Comparison of ENCODE assay signal across 2 cellular contexts in the genomic region with DNA sequence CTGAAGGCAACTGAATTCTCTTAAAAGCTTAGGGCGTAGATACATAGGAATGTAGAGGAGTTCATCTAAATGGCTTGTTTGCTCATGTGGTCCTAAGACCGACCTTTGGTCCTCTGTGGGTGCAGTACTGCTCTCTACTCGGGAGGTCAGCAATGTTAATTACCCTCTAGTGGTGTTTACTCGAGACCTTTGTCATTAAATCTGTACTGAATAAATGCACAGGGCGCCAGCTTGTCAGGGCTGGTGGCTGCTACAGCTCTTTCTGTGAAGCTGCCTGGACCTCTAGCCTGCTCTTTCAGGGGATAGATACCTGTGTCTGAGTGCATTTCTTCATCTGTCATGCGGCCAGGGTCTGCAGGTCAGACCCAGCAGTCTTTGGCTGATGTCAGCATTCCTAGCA.
TF ChIP-seq lines count a peak whose summit lies in the region.

No MANE protein-coding gene starts in this region.

TF ChIP-seq in IMR-90, 13 proteins besides CTCF, POLR2A, EP300 and RAD21:
- TF ChIP-seq MAFK (IDR thresholded peaks at IDR 0.05; ENCODE audit: low read depth, low read length), result peak; percentile 26; the same call in 1 of the 2 replicates
- no peak for TF ChIP-seq BHLHE40 (IDR thresholded peaks at IDR 0.05; ENCODE audit: low read depth, low read length)

TF ChIP-seq in K562, 482 proteins besides CTCF, POLR2A, EP300 and RAD21:
- TF ChIP-seq, protein P1, sequence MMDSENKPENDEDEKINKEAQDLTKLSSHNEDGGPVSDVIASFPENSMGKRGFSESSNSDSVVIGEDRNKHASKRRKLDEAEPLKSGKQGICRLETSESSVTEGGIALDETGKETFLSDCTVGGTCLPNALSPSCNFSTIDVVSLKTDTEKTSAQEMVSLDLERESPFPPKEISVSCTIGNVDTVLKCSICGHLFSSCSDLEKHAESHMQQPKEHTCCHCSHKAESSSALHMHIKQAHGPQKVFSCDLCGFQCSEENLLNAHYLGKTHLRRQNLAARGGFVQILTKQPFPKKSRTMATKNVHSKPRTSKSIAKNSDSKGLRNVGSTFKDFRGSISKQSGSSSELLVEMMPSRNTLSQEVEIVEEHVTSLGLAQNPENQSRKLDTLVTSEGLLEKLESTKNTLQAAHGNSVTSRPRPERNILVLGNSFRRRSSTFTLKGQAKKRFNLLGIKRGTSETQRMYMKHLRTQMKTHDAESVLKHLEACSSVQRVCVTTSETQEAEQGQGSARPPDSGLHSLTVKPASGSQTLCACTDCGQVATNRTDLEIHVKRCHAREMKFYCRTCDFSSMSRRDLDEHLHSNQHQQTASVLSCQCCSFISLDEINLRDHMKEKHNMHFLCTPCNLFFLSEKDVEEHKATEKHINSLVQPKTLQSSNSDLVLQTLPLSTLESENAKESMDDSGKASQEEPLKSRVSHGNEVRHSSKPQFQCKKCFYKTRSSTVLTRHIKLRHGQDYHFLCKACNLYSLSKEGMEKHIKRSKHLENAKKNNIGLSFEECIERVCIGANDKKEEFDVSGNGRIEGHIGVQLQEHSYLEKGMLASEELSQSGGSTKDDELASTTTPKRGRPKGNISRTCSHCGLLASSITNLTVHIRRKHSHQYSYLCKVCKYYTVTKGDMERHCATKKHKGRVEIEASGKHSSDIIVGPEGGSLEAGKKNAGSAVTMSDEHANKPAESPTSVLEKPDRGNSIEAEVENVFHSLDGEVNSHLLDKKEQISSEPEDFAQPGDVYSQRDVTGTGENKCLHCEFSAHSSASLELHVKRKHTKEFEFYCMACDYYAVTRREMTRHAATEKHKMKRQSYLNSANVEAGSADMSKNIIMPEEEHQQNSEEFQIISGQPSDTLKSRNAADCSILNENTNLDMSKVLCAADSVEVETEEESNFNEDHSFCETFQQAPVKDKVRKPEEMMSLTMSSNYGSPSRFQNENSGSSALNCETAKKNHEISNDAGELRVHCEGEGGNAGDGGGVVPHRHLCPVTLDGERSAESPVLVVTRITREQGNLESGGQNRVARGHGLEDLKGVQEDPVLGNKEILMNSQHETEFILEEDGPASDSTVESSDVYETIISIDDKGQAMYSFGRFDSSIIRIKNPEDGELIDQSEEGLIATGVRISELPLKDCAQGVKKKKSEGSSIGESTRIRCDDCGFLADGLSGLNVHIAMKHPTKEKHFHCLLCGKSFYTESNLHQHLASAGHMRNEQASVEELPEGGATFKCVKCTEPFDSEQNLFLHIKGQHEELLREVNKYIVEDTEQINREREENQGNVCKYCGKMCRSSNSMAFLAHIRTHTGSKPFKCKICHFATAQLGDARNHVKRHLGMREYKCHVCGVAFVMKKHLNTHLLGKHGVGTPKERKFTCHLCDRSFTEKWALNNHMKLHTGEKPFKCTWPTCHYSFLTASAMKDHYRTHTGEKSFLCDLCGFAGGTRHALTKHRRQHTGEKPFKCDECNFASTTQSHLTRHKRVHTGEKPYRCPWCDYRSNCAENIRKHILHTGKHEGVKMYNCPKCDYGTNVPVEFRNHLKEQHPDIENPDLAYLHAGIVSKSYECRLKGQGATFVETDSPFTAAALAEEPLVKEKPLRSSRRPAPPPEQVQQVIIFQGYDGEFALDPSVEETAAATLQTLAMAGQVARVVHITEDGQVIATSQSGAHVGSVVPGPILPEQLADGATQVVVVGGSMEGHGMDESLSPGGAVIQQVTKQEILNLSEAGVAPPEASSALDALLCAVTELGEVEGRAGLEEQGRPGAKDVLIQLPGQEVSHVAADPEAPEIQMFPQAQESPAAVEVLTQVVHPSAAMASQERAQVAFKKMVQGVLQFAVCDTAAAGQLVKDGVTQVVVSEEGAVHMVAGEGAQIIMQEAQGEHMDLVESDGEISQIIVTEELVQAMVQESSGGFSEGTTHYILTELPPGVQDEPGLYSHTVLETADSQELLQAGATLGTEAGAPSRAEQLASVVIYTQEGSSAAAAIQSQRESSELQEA (IDR thresholded peaks at IDR 0.05; ENCODE audit: low read depth), result no peak
- TF ChIP-seq FOXA3 (CRISPR knock-in tag; conservative IDR thresholded peaks at IDR 0.05 in 1 of 2, IDR thresholded peaks at IDR 0.05 in 1 of 2) (peak; percentile 41 to 54; a peak in 3 of 4 replicates), ZNF584 (CRISPR knock-in tag; IDR thresholded peaks at IDR 0.05; ENCODE audit: low read depth) (no peak), SRSF1 (IDR thresholded peaks at IDR 0.05; ENCODE audit: low read depth, low read length) (no peak), PURB (CRISPR knock-in tag; IDR thresholded peaks at IDR 0.05; ENCODE audit: low read depth) (no peak)
- TF ChIP-seq, protein P2, sequence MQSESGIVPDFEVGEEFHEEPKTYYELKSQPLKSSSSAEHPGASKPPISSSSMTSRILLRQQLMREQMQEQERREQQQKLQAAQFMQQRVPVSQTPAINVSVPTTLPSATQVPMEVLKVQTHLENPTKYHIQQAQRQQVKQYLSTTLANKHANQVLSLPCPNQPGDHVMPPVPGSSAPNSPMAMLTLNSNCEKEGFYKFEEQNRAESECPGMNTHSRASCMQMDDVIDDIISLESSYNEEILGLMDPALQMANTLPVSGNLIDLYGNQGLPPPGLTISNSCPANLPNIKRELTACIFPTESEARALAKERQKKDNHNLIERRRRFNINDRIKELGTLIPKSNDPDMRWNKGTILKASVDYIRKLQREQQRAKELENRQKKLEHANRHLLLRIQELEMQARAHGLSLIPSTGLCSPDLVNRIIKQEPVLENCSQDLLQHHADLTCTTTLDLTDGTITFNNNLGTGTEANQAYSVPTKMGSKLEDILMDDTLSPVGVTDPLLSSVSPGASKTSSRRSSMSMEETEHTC (IDR thresholded peaks at IDR 0.05), result no peak
